1 cellular context compared by ENCODE assay signal in genomic region chr1:70429219-70429618, GRCh38.
TF ChIP-seq lines count a peak whose summit lies in the region.

No MANE protein-coding gene starts in this region.

TF ChIP-seq in HCT116, 20 proteins besides CTCF, POLR2A, EP300 and RAD21 (continued from another document):
- TF ChIP-seq POLR2AphosphoS5 (IDR thresholded peaks at IDR 0.05; ENCODE audit: low read depth, low read length) (no peak), EZH2 (IDR thresholded peaks at IDR 0.05) (no peak), ZNF274 (IDR thresholded peaks at IDR 0.05; ENCODE audit: low read depth, low read length) (no peak), ELF1 (IDR thresholded peaks at IDR 0.05; ENCODE audit: borderline replicate concordance, low read depth) (no peak)
